ENCODE assay signal across 1 cellular context in the genomic region with DNA sequence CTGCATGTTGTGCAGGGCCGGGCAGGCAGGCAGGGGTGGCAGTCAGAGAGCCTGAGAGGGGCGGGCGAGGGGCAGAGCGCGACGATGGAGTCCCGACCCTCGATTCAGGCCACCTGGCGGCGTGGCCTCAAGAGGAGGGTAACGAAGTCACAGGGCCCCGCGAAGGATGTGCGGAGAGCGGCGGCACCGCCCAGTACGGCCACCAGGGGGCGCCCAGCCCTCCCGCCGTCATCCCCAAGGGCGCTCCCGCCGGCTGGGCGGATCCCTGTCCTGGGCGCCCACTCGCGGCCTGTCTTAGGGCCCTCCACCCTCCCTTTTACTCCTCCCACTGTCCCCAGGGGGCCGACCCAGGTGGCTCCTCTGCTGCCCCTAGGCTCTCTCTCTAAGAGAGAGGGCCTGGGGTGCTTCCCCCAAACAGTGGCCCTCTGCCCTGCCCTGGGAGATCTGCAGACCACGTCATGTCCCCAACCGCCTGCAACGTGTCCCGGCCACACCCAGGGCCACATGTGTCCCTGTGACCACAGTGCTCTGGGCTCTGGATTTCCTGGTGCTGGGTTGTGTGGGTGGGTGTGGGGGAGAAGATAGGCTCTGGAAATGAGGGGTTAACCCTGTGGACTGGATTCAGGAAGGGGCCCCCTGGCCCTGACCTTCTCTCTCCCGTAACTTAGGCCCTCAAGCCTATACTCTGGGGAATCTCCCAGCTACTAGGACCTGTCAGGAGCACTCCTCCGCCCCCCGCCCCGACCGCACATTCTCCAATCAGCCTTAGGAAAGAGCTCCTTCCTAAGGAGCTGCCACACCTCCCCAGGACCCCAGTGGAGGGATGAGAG.
TF ChIP-seq lines count a peak whose summit lies in the region.

No MANE protein-coding gene starts in this region.

TF ChIP-seq in H1, 55 proteins besides CTCF, POLR2A, EP300 and RAD21:
- no peak for TF ChIP-seq SP2 (IDR thresholded peaks at IDR 0.05; ENCODE audit: low read length)
- no peak for TF ChIP-seq BRCA1 (IDR thresholded peaks at IDR 0.05; ENCODE audit: low read depth, low read length)
- 0 out of 2 replicates have a peak, but pooled peaks have one; percentile 31 for TF ChIP-seq FOSL1 (IDR thresholded peaks at IDR 0.05; ENCODE audit: insufficient read depth, low read depth, low read length)
- TF ChIP-seq POU5F1 (IDR thresholded peaks at IDR 0.05; ENCODE audit: low read depth, low read length) = no peak
- no peak for TF ChIP-seq CEBPB (IDR thresholded peaks at IDR 0.05; ENCODE audit: low read depth, low read length)
- TF ChIP-seq JUND (IDR thresholded peaks at IDR 0.05; ENCODE audit: low read length) = no peak
- TF ChIP-seq SP4 (IDR thresholded peaks at IDR 0.05; ENCODE audit: low read length) = no peak
- TF ChIP-seq, protein P1, sequence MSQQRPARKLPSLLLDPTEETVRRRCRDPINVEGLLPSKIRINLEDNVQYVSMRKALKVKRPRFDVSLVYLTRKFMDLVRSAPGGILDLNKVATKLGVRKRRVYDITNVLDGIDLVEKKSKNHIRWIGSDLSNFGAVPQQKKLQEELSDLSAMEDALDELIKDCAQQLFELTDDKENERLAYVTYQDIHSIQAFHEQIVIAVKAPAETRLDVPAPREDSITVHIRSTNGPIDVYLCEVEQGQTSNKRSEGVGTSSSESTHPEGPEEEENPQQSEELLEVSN (IDR thresholded peaks at IDR 0.05) = peak; percentile 95
- 0 out of 2 replicates have a peak, but pooled peaks have one; percentile 19 for TF ChIP-seq TAF1 (IDR thresholded peaks at IDR 0.05; ENCODE audit: low read depth, low read length)
- no peak for TF ChIP-seq ZNF274 (IDR thresholded peaks at IDR 0.05; ENCODE audit: borderline replicate concordance, extremely low read depth, low read length)
- no peak for TF ChIP-seq KDM4A (IDR thresholded peaks at IDR 0.05; ENCODE audit: low read depth, low read length, severe bottlenecking)
- TF ChIP-seq BACH1 (IDR thresholded peaks at IDR 0.05; ENCODE audit: low read length) = peak; percentile 85
- no peak for TF ChIP-seq MAFK (IDR thresholded peaks at IDR 0.05; ENCODE audit: low read depth, low read length)
- TF ChIP-seq CTBP2 (IDR thresholded peaks at IDR 0.05; ENCODE audit: borderline replicate concordance, insufficient read depth, insufficient read length, low read length) = no peak
- TF ChIP-seq, protein P2, sequence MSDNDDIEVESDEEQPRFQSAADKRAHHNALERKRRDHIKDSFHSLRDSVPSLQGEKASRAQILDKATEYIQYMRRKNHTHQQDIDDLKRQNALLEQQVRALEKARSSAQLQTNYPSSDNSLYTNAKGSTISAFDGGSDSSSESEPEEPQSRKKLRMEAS (IDR thresholded peaks at IDR 0.05) = peak; percentile 95
- no peak for TF ChIP-seq SAP30 (IDR thresholded peaks at IDR 0.05; ENCODE audit: insufficient read depth, insufficient replicate concordance, low read length)
- TF ChIP-seq, protein P3, sequence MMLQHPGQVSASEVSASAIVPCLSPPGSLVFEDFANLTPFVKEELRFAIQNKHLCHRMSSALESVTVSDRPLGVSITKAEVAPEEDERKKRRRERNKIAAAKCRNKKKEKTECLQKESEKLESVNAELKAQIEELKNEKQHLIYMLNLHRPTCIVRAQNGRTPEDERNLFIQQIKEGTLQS (IDR thresholded peaks at IDR 0.05; ENCODE audit: insufficient read depth, low read depth, low read length) = no peak
- no peak for TF ChIP-seq RBBP5 (IDR thresholded peaks at IDR 0.05; ENCODE audit: borderline replicate concordance, low read depth, low read length)
- TF ChIP-seq EGR1 (IDR thresholded peaks at IDR 0.05; ENCODE audit: borderline replicate concordance, low read depth, low read length) = peak; percentile 63
- TF ChIP-seq GABPA (IDR thresholded peaks at IDR 0.05; ENCODE audit: borderline replicate concordance, insufficient read depth, low read length) = peak; percentile 68; the same call in 1 of the 2 replicates
- TF ChIP-seq, protein P4, sequence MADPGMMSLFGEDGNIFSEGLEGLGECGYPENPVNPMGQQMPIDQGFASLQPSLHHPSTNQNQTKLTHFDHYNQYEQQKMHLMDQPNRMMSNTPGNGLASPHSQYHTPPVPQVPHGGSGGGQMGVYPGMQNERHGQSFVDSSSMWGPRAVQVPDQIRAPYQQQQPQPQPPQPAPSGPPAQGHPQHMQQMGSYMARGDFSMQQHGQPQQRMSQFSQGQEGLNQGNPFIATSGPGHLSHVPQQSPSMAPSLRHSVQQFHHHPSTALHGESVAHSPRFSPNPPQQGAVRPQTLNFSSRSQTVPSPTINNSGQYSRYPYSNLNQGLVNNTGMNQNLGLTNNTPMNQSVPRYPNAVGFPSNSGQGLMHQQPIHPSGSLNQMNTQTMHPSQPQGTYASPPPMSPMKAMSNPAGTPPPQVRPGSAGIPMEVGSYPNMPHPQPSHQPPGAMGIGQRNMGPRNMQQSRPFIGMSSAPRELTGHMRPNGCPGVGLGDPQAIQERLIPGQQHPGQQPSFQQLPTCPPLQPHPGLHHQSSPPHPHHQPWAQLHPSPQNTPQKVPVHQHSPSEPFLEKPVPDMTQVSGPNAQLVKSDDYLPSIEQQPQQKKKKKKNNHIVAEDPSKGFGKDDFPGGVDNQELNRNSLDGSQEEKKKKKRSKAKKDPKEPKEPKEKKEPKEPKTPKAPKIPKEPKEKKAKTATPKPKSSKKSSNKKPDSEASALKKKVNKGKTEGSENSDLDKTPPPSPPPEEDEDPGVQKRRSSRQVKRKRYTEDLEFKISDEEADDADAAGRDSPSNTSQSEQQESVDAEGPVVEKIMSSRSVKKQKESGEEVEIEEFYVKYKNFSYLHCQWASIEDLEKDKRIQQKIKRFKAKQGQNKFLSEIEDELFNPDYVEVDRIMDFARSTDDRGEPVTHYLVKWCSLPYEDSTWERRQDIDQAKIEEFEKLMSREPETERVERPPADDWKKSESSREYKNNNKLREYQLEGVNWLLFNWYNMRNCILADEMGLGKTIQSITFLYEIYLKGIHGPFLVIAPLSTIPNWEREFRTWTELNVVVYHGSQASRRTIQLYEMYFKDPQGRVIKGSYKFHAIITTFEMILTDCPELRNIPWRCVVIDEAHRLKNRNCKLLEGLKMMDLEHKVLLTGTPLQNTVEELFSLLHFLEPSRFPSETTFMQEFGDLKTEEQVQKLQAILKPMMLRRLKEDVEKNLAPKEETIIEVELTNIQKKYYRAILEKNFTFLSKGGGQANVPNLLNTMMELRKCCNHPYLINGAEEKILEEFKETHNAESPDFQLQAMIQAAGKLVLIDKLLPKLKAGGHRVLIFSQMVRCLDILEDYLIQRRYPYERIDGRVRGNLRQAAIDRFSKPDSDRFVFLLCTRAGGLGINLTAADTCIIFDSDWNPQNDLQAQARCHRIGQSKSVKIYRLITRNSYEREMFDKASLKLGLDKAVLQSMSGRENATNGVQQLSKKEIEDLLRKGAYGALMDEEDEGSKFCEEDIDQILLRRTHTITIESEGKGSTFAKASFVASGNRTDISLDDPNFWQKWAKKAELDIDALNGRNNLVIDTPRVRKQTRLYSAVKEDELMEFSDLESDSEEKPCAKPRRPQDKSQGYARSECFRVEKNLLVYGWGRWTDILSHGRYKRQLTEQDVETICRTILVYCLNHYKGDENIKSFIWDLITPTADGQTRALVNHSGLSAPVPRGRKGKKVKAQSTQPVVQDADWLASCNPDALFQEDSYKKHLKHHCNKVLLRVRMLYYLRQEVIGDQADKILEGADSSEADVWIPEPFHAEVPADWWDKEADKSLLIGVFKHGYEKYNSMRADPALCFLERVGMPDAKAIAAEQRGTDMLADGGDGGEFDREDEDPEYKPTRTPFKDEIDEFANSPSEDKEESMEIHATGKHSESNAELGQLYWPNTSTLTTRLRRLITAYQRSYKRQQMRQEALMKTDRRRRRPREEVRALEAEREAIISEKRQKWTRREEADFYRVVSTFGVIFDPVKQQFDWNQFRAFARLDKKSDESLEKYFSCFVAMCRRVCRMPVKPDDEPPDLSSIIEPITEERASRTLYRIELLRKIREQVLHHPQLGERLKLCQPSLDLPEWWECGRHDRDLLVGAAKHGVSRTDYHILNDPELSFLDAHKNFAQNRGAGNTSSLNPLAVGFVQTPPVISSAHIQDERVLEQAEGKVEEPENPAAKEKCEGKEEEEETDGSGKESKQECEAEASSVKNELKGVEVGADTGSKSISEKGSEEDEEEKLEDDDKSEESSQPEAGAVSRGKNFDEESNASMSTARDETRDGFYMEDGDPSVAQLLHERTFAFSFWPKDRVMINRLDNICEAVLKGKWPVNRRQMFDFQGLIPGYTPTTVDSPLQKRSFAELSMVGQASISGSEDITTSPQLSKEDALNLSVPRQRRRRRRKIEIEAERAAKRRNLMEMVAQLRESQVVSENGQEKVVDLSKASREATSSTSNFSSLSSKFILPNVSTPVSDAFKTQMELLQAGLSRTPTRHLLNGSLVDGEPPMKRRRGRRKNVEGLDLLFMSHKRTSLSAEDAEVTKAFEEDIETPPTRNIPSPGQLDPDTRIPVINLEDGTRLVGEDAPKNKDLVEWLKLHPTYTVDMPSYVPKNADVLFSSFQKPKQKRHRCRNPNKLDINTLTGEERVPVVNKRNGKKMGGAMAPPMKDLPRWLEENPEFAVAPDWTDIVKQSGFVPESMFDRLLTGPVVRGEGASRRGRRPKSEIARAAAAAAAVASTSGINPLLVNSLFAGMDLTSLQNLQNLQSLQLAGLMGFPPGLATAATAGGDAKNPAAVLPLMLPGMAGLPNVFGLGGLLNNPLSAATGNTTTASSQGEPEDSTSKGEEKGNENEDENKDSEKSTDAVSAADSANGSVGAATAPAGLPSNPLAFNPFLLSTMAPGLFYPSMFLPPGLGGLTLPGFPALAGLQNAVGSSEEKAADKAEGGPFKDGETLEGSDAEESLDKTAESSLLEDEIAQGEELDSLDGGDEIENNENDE (IDR thresholded peaks at IDR 0.05; ENCODE audit: insufficient replicate concordance, low read length) = no peak
- TF ChIP-seq JUN (IDR thresholded peaks at IDR 0.05; ENCODE audit: low read depth, low read length) = no peak
- no peak for TF ChIP-seq SIRT6 (IDR thresholded peaks at IDR 0.05; ENCODE audit: low read length)
- no peak for TF ChIP-seq SIN3A (conservative IDR thresholded peaks at IDR 0.05 in 1 of 2, IDR thresholded peaks at IDR 0.05 in 1 of 2; ENCODE audit: low read depth in 1 of 2, low read length in 2 of 2)
- TF ChIP-seq BCL11A (IDR thresholded peaks at IDR 0.05; ENCODE audit: low read depth in 2 of 2, low read length in 2 of 2) = no peak
- no peak for TF ChIP-seq GTF2F1 (IDR thresholded peaks at IDR 0.05; ENCODE audit: borderline replicate concordance, low read depth, low read length)
- TF ChIP-seq HDAC2 (IDR thresholded peaks at IDR 0.05; ENCODE audit: borderline replicate concordance in 1 of 2, low read depth in 2 of 2, low read length in 2 of 2) = peak; percentile 63 to 92; a peak in 2 of 4 replicates
- TF ChIP-seq SUZ12 (IDR thresholded peaks at IDR 0.05; ENCODE audit: low read length) = no peak
- peak; percentile 69 for TF ChIP-seq YY1 (IDR thresholded peaks at IDR 0.05; ENCODE audit: low read depth, low read length)
- TF ChIP-seq TEAD4 (IDR thresholded peaks at IDR 0.05; ENCODE audit: low read depth, low read length) = no peak
- peak; percentile 84 for TF ChIP-seq CREB1 (IDR thresholded peaks at IDR 0.05)
- no peak for TF ChIP-seq RXRA (IDR thresholded peaks at IDR 0.05; ENCODE audit: insufficient read depth, low read depth, low read length)
- no peak for TF ChIP-seq CBX5 (IDR thresholded peaks at IDR 0.05; ENCODE audit: low read depth, low read length)
- TF ChIP-seq NRF1 (IDR thresholded peaks at IDR 0.05; ENCODE audit: low read depth, low read length) = no peak
- no peak for TF ChIP-seq CHD1 (IDR thresholded peaks at IDR 0.05; ENCODE audit: low read depth, low read length)
- no peak for TF ChIP-seq SIX5 (IDR thresholded peaks at IDR 0.05; ENCODE audit: low read depth, low read length)
- TF ChIP-seq SRF (IDR thresholded peaks at IDR 0.05; ENCODE audit: low read depth, low read length) = no peak
- no peak for TF ChIP-seq RNF2 (IDR thresholded peaks at IDR 0.05; ENCODE audit: borderline replicate concordance, low read depth, low read length, missing control alignments, poor library complexity, severe bottlenecking)
- 0 out of 2 replicates have a peak, but pooled peaks have one; percentile 38 for TF ChIP-seq CHD2 (IDR thresholded peaks at IDR 0.05; ENCODE audit: low read length)
- TF ChIP-seq HDAC6 (IDR thresholded peaks at IDR 0.05; ENCODE audit: low read depth, low read length) = no peak
- TF ChIP-seq, protein P5, sequence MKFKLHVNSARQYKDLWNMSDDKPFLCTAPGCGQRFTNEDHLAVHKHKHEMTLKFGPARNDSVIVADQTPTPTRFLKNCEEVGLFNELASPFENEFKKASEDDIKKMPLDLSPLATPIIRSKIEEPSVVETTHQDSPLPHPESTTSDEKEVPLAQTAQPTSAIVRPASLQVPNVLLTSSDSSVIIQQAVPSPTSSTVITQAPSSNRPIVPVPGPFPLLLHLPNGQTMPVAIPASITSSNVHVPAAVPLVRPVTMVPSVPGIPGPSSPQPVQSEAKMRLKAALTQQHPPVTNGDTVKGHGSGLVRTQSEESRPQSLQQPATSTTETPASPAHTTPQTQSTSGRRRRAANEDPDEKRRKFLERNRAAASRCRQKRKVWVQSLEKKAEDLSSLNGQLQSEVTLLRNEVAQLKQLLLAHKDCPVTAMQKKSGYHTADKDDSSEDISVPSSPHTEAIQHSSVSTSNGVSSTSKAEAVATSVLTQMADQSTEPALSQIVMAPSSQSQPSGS (IDR thresholded peaks at IDR 0.05; ENCODE audit: low read length) = no peak
- no peak for TF ChIP-seq POLR2AphosphoS5 (IDR thresholded peaks at IDR 0.05; ENCODE audit: low read depth, low read length)
- no peak for TF ChIP-seq PHF8 (conservative IDR thresholded peaks at IDR 0.05; ENCODE audit: low read depth, low read length)
- TF ChIP-seq TAF7 (optimal IDR thresholded peaks at IDR 0.05; ENCODE audit: borderline replicate concordance, low read depth, low read length) = peak; percentile 38
- no peak for TF ChIP-seq RFX5 (IDR thresholded peaks at IDR 0.05; ENCODE audit: borderline replicate concordance, low read depth, low read length)
- 0 out of 2 replicates have a peak, but pooled peaks have one; percentile 58 for TF ChIP-seq TCF12 (IDR thresholded peaks at IDR 0.05; ENCODE audit: low read depth, low read length)
- TF ChIP-seq SP1 (IDR thresholded peaks at IDR 0.05; ENCODE audit: low read depth, low read length) = no peak
- no peak for TF ChIP-seq TBP (IDR thresholded peaks at IDR 0.05; ENCODE audit: low read depth, low read length)
- no peak for TF ChIP-seq NANOG (IDR thresholded peaks at IDR 0.05; ENCODE audit: insufficient read depth, low read depth, low read length, poor library complexity, severe bottlenecking)
- no peak for TF ChIP-seq CBX8 (IDR thresholded peaks at IDR 0.05; ENCODE audit: borderline replicate concordance, low read depth, low read length)
- TF ChIP-seq KDM5A (IDR thresholded peaks at IDR 0.05; ENCODE audit: low read length) = no peak
- TF ChIP-seq KDM1A (IDR thresholded peaks at IDR 0.05; ENCODE audit: borderline replicate concordance, low read length) = no peak
- no peak for TF ChIP-seq EZH2 (IDR thresholded peaks at IDR 0.05; ENCODE audit: low read depth, low read length, severe bottlenecking)
- TF ChIP-seq, protein P6, sequence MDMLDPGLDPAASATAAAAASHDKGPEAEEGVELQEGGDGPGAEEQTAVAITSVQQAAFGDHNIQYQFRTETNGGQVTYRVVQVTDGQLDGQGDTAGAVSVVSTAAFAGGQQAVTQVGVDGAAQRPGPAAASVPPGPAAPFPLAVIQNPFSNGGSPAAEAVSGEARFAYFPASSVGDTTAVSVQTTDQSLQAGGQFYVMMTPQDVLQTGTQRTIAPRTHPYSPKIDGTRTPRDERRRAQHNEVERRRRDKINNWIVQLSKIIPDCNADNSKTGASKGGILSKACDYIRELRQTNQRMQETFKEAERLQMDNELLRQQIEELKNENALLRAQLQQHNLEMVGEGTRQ (IDR thresholded peaks at IDR 0.05; ENCODE audit: low read length) = no peak
- no peak for TF ChIP-seq ASH2L (IDR thresholded peaks at IDR 0.05; ENCODE audit: low read length)
